ENCODE assay signal across 1 cellular context in genomic region chr5:133292300-133292699, GRCh38.
TF ChIP-seq lines count a peak whose summit lies in the region.

No MANE protein-coding gene starts in this region.

TF ChIP-seq in HEK293, 187 proteins besides CTCF, POLR2A, EP300 and RAD21 (continued from another document and continues in another):
- TF ChIP-seq, protein P1, sequence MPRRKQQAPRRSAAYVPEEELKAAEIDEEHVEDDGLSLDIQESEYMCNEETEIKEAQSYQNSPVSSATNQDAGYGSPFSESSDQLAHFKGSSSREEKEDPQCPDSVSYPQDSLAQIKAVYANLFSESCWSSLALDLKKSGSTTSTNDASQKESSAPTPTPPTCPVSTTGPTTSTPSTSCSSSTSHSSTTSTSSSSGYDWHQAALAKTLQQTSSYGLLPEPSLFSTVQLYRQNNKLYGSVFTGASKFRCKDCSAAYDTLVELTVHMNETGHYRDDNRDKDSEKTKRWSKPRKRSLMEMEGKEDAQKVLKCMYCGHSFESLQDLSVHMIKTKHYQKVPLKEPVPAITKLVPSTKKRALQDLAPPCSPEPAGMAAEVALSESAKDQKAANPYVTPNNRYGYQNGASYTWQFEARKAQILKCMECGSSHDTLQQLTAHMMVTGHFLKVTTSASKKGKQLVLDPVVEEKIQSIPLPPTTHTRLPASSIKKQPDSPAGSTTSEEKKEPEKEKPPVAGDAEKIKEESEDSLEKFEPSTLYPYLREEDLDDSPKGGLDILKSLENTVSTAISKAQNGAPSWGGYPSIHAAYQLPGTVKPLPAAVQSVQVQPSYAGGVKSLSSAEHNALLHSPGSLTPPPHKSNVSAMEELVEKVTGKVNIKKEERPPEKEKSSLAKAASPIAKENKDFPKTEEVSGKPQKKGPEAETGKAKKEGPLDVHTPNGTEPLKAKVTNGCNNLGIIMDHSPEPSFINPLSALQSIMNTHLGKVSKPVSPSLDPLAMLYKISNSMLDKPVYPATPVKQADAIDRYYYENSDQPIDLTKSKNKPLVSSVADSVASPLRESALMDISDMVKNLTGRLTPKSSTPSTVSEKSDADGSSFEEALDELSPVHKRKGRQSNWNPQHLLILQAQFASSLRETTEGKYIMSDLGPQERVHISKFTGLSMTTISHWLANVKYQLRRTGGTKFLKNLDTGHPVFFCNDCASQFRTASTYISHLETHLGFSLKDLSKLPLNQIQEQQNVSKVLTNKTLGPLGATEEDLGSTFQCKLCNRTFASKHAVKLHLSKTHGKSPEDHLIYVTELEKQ (tag by site-specific recombination; IDR thresholded peaks at IDR 0.05; ENCODE audit: borderline replicate concordance) = no peak
- TF ChIP-seq SCRT2 (tag by site-specific recombination; IDR thresholded peaks at IDR 0.05) (peak; percentile 84), PRDM1 (tag by site-specific recombination; IDR thresholded peaks at IDR 0.05) (no peak), ZNF600 (tag by site-specific recombination; IDR thresholded peaks at IDR 0.05) (peak; percentile 67), ZNF157 (tag by site-specific recombination; IDR thresholded peaks at IDR 0.05) (no peak), ZNF341 (tag by site-specific recombination; IDR thresholded peaks at IDR 0.05; ENCODE audit: low read depth) (peak; percentile 73), ZNF785 (tag by site-specific recombination; IDR thresholded peaks at IDR 0.05) (no peak), YY2 (tag by site-specific recombination; IDR thresholded peaks at IDR 0.05) (no peak), ZNF747 (tag by site-specific recombination; IDR thresholded peaks at IDR 0.05) (no peak), ZIC2 (tag by site-specific recombination; IDR thresholded peaks at IDR 0.05) (peak; percentile 100), ZSCAN23 (tag by site-specific recombination; IDR thresholded peaks at IDR 0.05) (no peak), ZNF184 (tag by site-specific recombination; IDR thresholded peaks at IDR 0.05) (no peak), ZNF692 (tag by site-specific recombination; IDR thresholded peaks at IDR 0.05) (peak; percentile 78), ZNF776 (tag by site-specific recombination; IDR thresholded peaks at IDR 0.05; ENCODE audit: borderline replicate concordance) (no peak), ZNF426 (tag by site-specific recombination; IDR thresholded peaks at IDR 0.05) (no peak), KLF17 (tag by site-specific recombination; IDR thresholded peaks at IDR 0.05) (0 out of 2 replicates have a peak, but pooled peaks have one; percentile 63), KLF9 (tag by site-specific recombination; IDR thresholded peaks at IDR 0.05; ENCODE audit: low read depth) (0 out of 2 replicates have a peak, but pooled peaks have one; percentile 20), ZNF174 (tag by site-specific recombination; IDR thresholded peaks at IDR 0.05) (no peak), ZNF148 (tag by site-specific recombination; IDR thresholded peaks at IDR 0.05; ENCODE audit: borderline replicate concordance) (no peak), ZNF302 (tag by site-specific recombination; IDR thresholded peaks at IDR 0.05; ENCODE audit: low read depth) (no peak), ZNF623 (tag by site-specific recombination; IDR thresholded peaks at IDR 0.05) (no peak), ZNF223 (tag by site-specific recombination; IDR thresholded peaks at IDR 0.05) (no peak), WT1 (tag by site-specific recombination; IDR thresholded peaks at IDR 0.05) (no peak), OSR2 (tag by site-specific recombination; IDR thresholded peaks at IDR 0.05) (peak; percentile 69), ZNF202 (tag by site-specific recombination; IDR thresholded peaks at IDR 0.05; ENCODE audit: borderline replicate concordance) (no peak), ZNF146 (tag by site-specific recombination; IDR thresholded peaks at IDR 0.05) (no peak), GLI2 (tag by site-specific recombination; IDR thresholded peaks at IDR 0.05; ENCODE audit: borderline replicate concordance, low read depth) (no peak), ZFP3 (tag by site-specific recombination; IDR thresholded peaks at IDR 0.05; ENCODE audit: low read depth) (no peak), OVOL3 (tag by site-specific recombination; IDR thresholded peaks at IDR 0.05) (no peak), ZNF837 (tag by site-specific recombination; IDR thresholded peaks at IDR 0.05) (no peak), PATZ1 (tag by site-specific recombination; IDR thresholded peaks at IDR 0.05) (peak; percentile 34; the same call in 1 of the 2 replicates), GLIS1 (tag by site-specific recombination; IDR thresholded peaks at IDR 0.05) (peak; percentile 100), BCL6B (tag by site-specific recombination; IDR thresholded peaks at IDR 0.05) (no peak), ZNF423 (tag by site-specific recombination; IDR thresholded peaks at IDR 0.05) (peak; percentile 66), KLF10 (tag by site-specific recombination; IDR thresholded peaks at IDR 0.05) (no peak), ZNF514 (tag by site-specific recombination; IDR thresholded peaks at IDR 0.05) (no peak), ZNF133 (tag by site-specific recombination; IDR thresholded peaks at IDR 0.05) (no peak), ZNF416 (tag by site-specific recombination; IDR thresholded peaks at IDR 0.05) (no peak), ZNF221 (tag by site-specific recombination; IDR thresholded peaks at IDR 0.05; ENCODE audit: borderline replicate concordance) (no peak), SP3 (tag by site-specific recombination; IDR thresholded peaks at IDR 0.05) (no peak), ZSCAN16 (tag by site-specific recombination; IDR thresholded peaks at IDR 0.05) (no peak)
- TF ChIP-seq, protein P2, sequence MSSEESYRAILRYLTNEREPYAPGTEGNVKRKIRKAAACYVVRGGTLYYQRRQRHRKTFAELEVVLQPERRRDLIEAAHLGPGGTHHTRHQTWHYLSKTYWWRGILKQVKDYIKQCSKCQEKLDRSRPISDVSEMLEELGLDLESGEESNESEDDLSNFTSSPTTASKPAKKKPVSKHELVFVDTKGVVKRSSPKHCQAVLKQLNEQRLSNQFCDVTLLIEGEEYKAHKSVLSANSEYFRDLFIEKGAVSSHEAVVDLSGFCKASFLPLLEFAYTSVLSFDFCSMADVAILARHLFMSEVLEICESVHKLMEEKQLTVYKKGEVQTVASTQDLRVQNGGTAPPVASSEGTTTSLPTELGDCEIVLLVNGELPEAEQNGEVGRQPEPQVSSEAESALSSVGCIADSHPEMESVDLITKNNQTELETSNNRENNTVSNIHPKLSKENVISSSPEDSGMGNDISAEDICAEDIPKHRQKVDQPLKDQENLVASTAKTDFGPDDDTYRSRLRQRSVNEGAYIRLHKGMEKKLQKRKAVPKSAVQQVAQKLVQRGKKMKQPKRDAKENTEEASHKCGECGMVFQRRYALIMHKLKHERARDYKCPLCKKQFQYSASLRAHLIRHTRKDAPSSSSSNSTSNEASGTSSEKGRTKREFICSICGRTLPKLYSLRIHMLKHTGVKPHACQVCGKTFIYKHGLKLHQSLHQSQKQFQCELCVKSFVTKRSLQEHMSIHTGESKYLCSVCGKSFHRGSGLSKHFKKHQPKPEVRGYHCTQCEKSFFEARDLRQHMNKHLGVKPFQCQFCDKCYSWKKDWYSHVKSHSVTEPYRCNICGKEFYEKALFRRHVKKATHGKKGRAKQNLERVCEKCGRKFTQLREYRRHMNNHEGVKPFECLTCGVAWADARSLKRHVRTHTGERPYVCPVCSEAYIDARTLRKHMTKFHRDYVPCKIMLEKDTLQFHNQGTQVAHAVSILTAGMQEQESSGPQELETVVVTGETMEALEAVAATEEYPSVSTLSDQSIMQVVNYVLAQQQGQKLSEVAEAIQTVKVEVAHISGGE (tag by site-specific recombination; conservative IDR thresholded peaks at IDR 0.05; ENCODE audit: low read depth) = no peak
- TF ChIP-seq, protein P3, sequence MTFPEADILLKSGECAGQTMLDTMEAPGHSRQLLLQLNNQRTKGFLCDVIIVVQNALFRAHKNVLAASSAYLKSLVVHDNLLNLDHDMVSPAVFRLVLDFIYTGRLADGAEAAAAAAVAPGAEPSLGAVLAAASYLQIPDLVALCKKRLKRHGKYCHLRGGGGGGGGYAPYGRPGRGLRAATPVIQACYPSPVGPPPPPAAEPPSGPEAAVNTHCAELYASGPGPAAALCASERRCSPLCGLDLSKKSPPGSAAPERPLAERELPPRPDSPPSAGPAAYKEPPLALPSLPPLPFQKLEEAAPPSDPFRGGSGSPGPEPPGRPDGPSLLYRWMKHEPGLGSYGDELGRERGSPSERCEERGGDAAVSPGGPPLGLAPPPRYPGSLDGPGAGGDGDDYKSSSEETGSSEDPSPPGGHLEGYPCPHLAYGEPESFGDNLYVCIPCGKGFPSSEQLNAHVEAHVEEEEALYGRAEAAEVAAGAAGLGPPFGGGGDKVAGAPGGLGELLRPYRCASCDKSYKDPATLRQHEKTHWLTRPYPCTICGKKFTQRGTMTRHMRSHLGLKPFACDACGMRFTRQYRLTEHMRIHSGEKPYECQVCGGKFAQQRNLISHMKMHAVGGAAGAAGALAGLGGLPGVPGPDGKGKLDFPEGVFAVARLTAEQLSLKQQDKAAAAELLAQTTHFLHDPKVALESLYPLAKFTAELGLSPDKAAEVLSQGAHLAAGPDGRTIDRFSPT (tag by site-specific recombination; IDR thresholded peaks at IDR 0.05) = no peak
- TF ChIP-seq, protein P4, sequence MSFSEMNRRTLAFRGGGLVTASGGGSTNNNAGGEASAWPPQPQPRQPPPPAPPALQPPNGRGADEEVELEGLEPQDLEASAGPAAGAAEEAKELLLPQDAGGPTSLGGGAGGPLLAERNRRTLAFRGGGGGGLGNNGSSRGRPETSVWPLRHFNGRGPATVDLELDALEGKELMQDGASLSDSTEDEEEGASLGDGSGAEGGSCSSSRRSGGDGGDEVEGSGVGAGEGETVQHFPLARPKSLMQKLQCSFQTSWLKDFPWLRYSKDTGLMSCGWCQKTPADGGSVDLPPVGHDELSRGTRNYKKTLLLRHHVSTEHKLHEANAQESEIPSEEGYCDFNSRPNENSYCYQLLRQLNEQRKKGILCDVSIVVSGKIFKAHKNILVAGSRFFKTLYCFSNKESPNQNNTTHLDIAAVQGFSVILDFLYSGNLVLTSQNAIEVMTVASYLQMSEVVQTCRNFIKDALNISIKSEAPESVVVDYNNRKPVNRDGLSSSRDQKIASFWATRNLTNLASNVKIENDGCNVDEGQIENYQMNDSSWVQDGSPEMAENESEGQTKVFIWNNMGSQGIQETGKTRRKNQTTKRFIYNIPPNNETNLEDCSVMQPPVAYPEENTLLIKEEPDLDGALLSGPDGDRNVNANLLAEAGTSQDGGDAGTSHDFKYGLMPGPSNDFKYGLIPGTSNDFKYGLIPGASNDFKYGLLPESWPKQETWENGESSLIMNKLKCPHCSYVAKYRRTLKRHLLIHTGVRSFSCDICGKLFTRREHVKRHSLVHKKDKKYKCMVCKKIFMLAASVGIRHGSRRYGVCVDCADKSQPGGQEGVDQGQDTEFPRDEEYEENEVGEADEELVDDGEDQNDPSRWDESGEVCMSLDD (tag by site-specific recombination; IDR thresholded peaks at IDR 0.05) = no peak
